ENCODE assay signal across 1 cellular context in the genomic region with DNA sequence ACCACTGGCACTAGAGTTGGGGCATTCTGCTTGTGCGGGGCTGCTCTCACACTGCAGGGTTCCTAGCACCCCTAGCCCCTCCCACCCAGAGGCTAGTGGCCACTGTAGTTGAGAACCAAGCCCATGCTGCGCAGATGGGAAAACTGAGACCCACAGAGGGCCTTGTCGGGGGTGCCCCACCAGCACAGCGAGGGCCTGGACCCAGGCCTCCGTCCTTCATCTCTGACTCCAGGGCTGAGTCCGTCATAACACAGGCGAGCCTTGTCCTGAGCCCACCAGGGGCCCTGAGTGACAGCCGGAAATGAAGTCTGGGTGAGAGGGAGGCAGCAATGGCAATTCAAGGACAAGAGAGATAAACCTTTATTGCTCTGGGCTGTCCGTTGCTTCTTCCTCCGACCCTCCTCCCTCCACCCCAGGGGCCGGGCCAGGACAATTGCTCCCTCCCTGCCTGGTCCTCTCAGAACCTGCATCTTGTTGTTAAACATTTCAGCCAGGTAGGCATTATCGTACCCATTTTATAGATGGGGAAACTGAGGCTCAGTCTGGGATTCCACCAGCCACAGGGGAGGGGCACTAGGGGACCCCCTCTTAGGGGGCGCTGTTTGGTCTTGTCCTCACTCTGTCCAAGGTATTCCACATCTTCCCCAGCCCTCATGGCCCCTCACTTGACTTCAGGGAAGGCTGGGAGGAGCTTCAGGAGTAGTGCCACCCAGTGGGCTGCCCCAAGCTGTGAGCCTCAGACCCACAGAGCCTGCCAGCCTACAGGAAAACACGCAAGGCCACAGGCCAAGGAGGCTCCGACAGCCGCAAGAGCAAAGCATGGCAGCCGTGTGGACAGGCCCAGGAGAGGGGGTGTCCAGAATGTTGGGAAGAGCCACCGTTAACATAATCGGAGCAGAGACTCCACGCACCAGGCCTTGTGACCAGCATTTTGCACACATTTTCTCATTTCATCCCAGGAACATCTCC.
A peak's percentile ranks its signal among the peaks of the same experiment; 100 is the strongest.
TF ChIP-seq lines count a peak whose summit lies in the region.

No MANE protein-coding gene starts in this region.

TF ChIP-seq in K562, 482 proteins besides CTCF, POLR2A, EP300 and RAD21:
- TF ChIP-seq CBX5 (IDR thresholded peaks at IDR 0.05; ENCODE audit: borderline replicate concordance, low read depth) (no peak), CBX1 (IDR thresholded peaks at IDR 0.05; ENCODE audit: low read depth) (peak; percentile 69; the same call in 1 of the 2 replicates), U2AF1 (optimal IDR thresholded peaks at IDR 0.05; ENCODE audit: low read depth, low read length) (no peak), HDAC2 (IDR thresholded peaks at IDR 0.05) (peak; percentile 47; the same call in 1 of the 2 replicates), BCOR (IDR thresholded peaks at IDR 0.05) (peak; percentile 87), RCOR1 (IDR thresholded peaks at IDR 0.05; ENCODE audit: borderline replicate concordance in 1 of 2, low read depth in 2 of 2, low read length in 2 of 2) (peak in 1 of 2 experiments; percentile 63; a peak in 2 of 4 replicates), ESRRA (IDR thresholded peaks at IDR 0.05; ENCODE audit: borderline replicate concordance, low read depth) (peak; percentile 61), ADNP (tag; IDR thresholded peaks at IDR 0.05) (peak; percentile 78), CREB1 (IDR thresholded peaks at IDR 0.05) (no peak), CREB1 (CRISPR knock-in tag; IDR thresholded peaks at IDR 0.05) (no peak), NFIC (IDR thresholded peaks at IDR 0.05) (no peak), POU5F1 (IDR thresholded peaks at IDR 0.05; ENCODE audit: borderline replicate concordance, low read depth, low read length, partially characterized antibody) (no peak), KDM1A (IDR thresholded peaks at IDR 0.05) (peak; percentile 57 to 71), ZNF668 (CRISPR knock-in tag; IDR thresholded peaks at IDR 0.05) (no peak), RBM14 (IDR thresholded peaks at IDR 0.05; ENCODE audit: borderline replicate concordance, insufficient read depth, low read depth, low read length) (no peak), RBM25 (IDR thresholded peaks at IDR 0.05; ENCODE audit: low read depth, low read length, severe bottlenecking) (peak; percentile 78), ZNF354B (CRISPR knock-in tag; IDR thresholded peaks at IDR 0.05) (no peak), ZNF436 (CRISPR knock-in tag; IDR thresholded peaks at IDR 0.05) (no peak), JUNB (CRISPR knock-in tag; conservative IDR thresholded peaks at IDR 0.05) (no peak), CTBP1 (IDR thresholded peaks at IDR 0.05; ENCODE audit: borderline replicate concordance) (no peak), ZNF41 (CRISPR knock-in tag; conservative IDR thresholded peaks at IDR 0.05) (no peak), ZNF764 (CRISPR knock-in tag; IDR thresholded peaks at IDR 0.05; ENCODE audit: low read depth) (no peak), ARNT (IDR thresholded peaks at IDR 0.05) (no peak), ZNF384 (IDR thresholded peaks at IDR 0.05; ENCODE audit: low read depth, low read length) (no peak), CC2D1A (IDR thresholded peaks at IDR 0.05) (no peak), CHD4 (IDR thresholded peaks at IDR 0.05; ENCODE audit: insufficient read depth, insufficient replicate concordance, low read depth, low read length, poor library complexity, severe bottlenecking) (peak; percentile 79), SIN3B (IDR thresholded peaks at IDR 0.05; ENCODE audit: low read depth) (no peak), ZNF57 (CRISPR knock-in tag; IDR thresholded peaks at IDR 0.05) (no peak), SMARCA5 (IDR thresholded peaks at IDR 0.05) (peak; percentile 46; the same call in 1 of the 2 replicates), ZNF282 (CRISPR knock-in tag; IDR thresholded peaks at IDR 0.05) (no peak)
- TF ChIP-seq, protein P1, sequence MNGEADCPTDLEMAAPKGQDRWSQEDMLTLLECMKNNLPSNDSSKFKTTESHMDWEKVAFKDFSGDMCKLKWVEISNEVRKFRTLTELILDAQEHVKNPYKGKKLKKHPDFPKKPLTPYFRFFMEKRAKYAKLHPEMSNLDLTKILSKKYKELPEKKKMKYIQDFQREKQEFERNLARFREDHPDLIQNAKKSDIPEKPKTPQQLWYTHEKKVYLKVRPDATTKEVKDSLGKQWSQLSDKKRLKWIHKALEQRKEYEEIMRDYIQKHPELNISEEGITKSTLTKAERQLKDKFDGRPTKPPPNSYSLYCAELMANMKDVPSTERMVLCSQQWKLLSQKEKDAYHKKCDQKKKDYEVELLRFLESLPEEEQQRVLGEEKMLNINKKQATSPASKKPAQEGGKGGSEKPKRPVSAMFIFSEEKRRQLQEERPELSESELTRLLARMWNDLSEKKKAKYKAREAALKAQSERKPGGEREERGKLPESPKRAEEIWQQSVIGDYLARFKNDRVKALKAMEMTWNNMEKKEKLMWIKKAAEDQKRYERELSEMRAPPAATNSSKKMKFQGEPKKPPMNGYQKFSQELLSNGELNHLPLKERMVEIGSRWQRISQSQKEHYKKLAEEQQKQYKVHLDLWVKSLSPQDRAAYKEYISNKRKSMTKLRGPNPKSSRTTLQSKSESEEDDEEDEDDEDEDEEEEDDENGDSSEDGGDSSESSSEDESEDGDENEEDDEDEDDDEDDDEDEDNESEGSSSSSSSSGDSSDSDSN (IDR thresholded peaks at IDR 0.05; ENCODE audit: borderline replicate concordance in 1 of 2, low read depth in 2 of 2, low read length in 2 of 2): no peak
- TF ChIP-seq, protein P2, sequence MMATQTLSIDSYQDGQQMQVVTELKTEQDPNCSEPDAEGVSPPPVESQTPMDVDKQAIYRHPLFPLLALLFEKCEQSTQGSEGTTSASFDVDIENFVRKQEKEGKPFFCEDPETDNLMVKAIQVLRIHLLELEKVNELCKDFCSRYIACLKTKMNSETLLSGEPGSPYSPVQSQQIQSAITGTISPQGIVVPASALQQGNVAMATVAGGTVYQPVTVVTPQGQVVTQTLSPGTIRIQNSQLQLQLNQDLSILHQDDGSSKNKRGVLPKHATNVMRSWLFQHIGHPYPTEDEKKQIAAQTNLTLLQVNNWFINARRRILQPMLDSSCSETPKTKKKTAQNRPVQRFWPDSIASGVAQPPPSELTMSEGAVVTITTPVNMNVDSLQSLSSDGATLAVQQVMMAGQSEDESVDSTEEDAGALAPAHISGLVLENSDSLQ (IDR thresholded peaks at IDR 0.05): peak; percentile 67
- TF ChIP-seq, protein P3, sequence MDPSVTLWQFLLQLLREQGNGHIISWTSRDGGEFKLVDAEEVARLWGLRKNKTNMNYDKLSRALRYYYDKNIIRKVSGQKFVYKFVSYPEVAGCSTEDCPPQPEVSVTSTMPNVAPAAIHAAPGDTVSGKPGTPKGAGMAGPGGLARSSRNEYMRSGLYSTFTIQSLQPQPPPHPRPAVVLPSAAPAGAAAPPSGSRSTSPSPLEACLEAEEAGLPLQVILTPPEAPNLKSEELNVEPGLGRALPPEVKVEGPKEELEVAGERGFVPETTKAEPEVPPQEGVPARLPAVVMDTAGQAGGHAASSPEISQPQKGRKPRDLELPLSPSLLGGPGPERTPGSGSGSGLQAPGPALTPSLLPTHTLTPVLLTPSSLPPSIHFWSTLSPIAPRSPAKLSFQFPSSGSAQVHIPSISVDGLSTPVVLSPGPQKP (CRISPR knock-in tag; IDR thresholded peaks at IDR 0.05): no peak
- TF ChIP-seq, protein P4, sequence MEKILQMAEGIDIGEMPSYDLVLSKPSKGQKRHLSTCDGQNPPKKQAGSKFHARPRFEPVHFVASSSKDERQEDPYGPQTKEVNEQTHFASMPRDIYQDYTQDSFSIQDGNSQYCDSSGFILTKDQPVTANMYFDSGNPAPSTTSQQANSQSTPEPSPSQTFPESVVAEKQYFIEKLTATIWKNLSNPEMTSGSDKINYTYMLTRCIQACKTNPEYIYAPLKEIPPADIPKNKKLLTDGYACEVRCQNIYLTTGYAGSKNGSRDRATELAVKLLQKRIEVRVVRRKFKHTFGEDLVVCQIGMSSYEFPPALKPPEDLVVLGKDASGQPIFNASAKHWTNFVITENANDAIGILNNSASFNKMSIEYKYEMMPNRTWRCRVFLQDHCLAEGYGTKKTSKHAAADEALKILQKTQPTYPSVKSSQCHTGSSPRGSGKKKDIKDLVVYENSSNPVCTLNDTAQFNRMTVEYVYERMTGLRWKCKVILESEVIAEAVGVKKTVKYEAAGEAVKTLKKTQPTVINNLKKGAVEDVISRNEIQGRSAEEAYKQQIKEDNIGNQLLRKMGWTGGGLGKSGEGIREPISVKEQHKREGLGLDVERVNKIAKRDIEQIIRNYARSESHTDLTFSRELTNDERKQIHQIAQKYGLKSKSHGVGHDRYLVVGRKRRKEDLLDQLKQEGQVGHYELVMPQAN (IDR thresholded peaks at IDR 0.05; ENCODE audit: borderline replicate concordance): no peak
